ENCODE assay signal across 23 cellular contexts in the genomic region with DNA sequence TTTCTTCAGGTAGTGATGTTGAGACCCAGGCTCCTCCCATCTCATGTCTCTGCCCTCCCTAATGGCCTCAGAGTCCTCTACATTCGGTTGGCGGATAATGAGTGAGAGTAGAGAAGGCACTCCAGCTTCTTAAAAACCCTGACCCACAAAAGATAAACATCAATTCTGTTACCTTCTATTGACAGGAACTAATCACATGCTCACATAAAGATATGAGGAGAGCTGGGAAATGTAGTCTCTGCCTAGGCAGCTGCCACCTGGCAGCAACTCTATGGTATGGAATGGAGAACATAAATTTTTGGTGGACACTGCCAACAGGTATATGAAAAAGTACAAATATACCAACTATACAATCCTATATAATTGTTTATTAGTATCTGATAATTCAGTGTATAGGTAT.
"Had no signal": no experiment of that assay in that cellular context is flagged by ENCODE, and none has a peak within 500 bp of the region (broad histone marks: within the 10 kb centered on the region; RNA-seq: fewer than 3 reads in every experiment).

No MANE protein-coding gene starts in this region.

- H3K36me3 Mint-ChIP-seq: activated CD8-positive, alpha-beta memory T cell treated with anti-CD3 and anti-CD28 coated beads, Interleukin-2, amount 10 ng/mL, durations not matched to agents 7 days and 5 days had no signal

- H3K4me2 ChIP-seq: smooth muscle cell had no signal

- DNase-seq: activated CD4-positive, alpha-beta memory T cell treated with anti-CD3 and anti-CD28 coated beads, Interleukin-2, amount 10 ng/mL, durations not matched to agents 7 days and 5 days; activated CD4-positive, alpha-beta T cell treated with anti-CD3 and anti-CD28 coated beads for 48 hours; activated CD4-positive, CD25-positive, alpha-beta regulatory T cell; activated CD8-positive, alpha-beta memory T cell treated with anti-CD3 and anti-CD28 coated beads, Interleukin-2, amount 10 ng/mL, durations not matched to agents 7 days and 5 days; activated naive CD8-positive, alpha-beta T cell treated with anti-CD3 and anti-CD28 coated beads, Interleukin-2, amount 10 ng/mL, durations not matched to agents 7 days and 5 days; amygdala; dermis blood vessel endothelial cell; effector memory CD4-positive, alpha-beta T cell; heart right ventricle; immature natural killer cell; kidney glomerular epithelial cell; left ventricle myocardium inferior; mammary epithelial cell; nephron progenitor cell; nucleus accumbens; stimulated activated CD4-positive, alpha-beta T cell treated with anti-CD3 and anti-CD28 coated beads, Interleukin-4, amount 100 ng/mL, for 4 hours; stimulated activated naive CD4-positive, alpha-beta T cell had no signal

- H3K36me3 ChIP-seq: cardiac muscle cell, esophagus muscularis mucosa, gastroesophageal sphincter, heart right ventricle, left ventricle myocardium inferior had no signal

- FAIRE-seq: endothelial cell of umbilical vein had no signal

- H3K27ac Mint-ChIP-seq: activated CD4-positive, alpha-beta memory T cell treated with anti-CD3 and anti-CD28 coated beads, Interleukin-2, amount 10 ng/mL, durations not matched to agents 7 days and 5 days; activated CD8-positive, alpha-beta memory T cell treated with anti-CD3 and anti-CD28 coated beads, Interleukin-2, amount 10 ng/mL, durations not matched to agents 7 days and 5 days; activated naive CD8-positive, alpha-beta T cell treated with anti-CD3 and anti-CD28 coated beads, Interleukin-2, amount 10 ng/mL, durations not matched to agents 7 days and 5 days; immature natural killer cell; nephron progenitor cell had no signal

- H3K4me1 Mint-ChIP-seq: activated CD4-positive, alpha-beta memory T cell treated with anti-CD3 and anti-CD28 coated beads, Interleukin-2, amount 10 ng/mL, durations not matched to agents 7 days and 5 days; immature natural killer cell had no signal

- H3K4me3 ChIP-seq: cardiac muscle cell, esophagus muscularis mucosa, gastroesophageal sphincter, heart right ventricle, left ventricle myocardium inferior, smooth muscle cell had no signal

- H3K9me3 Mint-ChIP-seq: activated CD4-positive, alpha-beta memory T cell treated with anti-CD3 and anti-CD28 coated beads, Interleukin-2, amount 10 ng/mL, durations not matched to agents 7 days and 5 days; activated naive CD8-positive, alpha-beta T cell treated with anti-CD3 and anti-CD28 coated beads, Interleukin-2, amount 10 ng/mL, durations not matched to agents 7 days and 5 days; immature natural killer cell; nephron progenitor cell had no signal

- H3K27me3 ChIP-seq: cardiac muscle cell, esophagus muscularis mucosa, gastroesophageal sphincter, heart right ventricle had no signal

- H3K27me3 Mint-ChIP-seq: activated CD4-positive, alpha-beta memory T cell treated with anti-CD3 and anti-CD28 coated beads, Interleukin-2, amount 10 ng/mL, durations not matched to agents 7 days and 5 days; activated CD8-positive, alpha-beta memory T cell treated with anti-CD3 and anti-CD28 coated beads, Interleukin-2, amount 10 ng/mL, durations not matched to agents 7 days and 5 days; activated naive CD8-positive, alpha-beta T cell treated with anti-CD3 and anti-CD28 coated beads, Interleukin-2, amount 10 ng/mL, durations not matched to agents 7 days and 5 days had no signal

- H3K9me3 ChIP-seq: esophagus muscularis mucosa, gastroesophageal sphincter, left ventricle myocardium inferior had no signal

- H3K27ac ChIP-seq: cardiac muscle cell, esophagus muscularis mucosa, gastroesophageal sphincter, heart right ventricle, left ventricle myocardium inferior had no signal

- H3K4me3 Mint-ChIP-seq: activated CD4-positive, alpha-beta memory T cell treated with anti-CD3 and anti-CD28 coated beads, Interleukin-2, amount 10 ng/mL, durations not matched to agents 7 days and 5 days; activated CD8-positive, alpha-beta memory T cell treated with anti-CD3 and anti-CD28 coated beads, Interleukin-2, amount 10 ng/mL, durations not matched to agents 7 days and 5 days; activated naive CD8-positive, alpha-beta T cell treated with anti-CD3 and anti-CD28 coated beads, Interleukin-2, amount 10 ng/mL, durations not matched to agents 7 days and 5 days; immature natural killer cell; nephron progenitor cell had no signal

- ATAC-seq: activated CD8-positive, alpha-beta memory T cell treated with anti-CD3 and anti-CD28 coated beads, Interleukin-2, amount 10 ng/mL, durations not matched to agents 7 days and 5 days; gastroesophageal sphincter; heart right ventricle; sciatic nerve had no signal
